Comparison of ENCODE assay signal across 16 cellular contexts in the genomic region with DNA sequence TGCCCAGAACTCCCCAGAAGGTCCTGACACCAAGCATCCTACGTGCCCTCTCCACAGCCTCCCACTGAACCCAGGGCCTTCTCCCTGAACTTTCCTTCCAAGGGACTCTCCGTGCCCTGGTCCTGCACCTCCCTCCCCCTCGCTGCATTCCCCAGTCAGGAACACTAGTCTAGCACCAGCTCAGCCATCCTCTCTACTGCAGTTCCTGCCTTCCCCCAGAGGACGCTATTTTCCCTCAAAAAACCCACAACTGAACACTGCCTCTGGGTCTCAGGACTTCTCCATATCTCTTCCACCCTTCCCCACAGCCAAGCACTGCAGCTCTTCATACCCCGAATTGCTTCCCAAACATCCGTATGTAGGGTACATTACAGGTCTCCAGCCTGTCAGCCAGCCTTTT. TPM values are rescaled to one million over a fixed set of nuclear protein-coding genes. Genes with fewer than 3 reads are reported as not detected.
"Had no signal": no experiment of that assay in that cellular context is flagged by ENCODE, and none has a peak within 500 bp of the region (broad histone marks: within the 10 kb centered on the region; RNA-seq: fewer than 3 reads in every experiment).

No MANE protein-coding gene starts in this region.

- H3K9me3 Mint-ChIP-seq: activated naive CD8-positive, alpha-beta T cell treated with anti-CD3 and anti-CD28 coated beads for 36 hours; brain; nephron had no signal

- H3K36me3 Mint-ChIP-seq: activated naive CD8-positive, alpha-beta T cell treated with anti-CD3 and anti-CD28 coated beads for 36 hours had no signal

- DNase-seq: activated CD4-positive, CD25-positive, alpha-beta regulatory T cell treated with anti-CD3 and anti-CD28 coated beads, Interleukin-2, amount 50 U/mL, for 72 hours; activated naive CD8-positive, alpha-beta T cell treated with anti-CD3 and anti-CD28 coated beads for 36 hours; central memory CD4-positive, alpha-beta T cell; cortex of kidney; esophagus squamous epithelium; islet precursor cell; lower lobe of right lung; midbrain; nucleus accumbens; spleen; stimulated activated naive CD4-positive, alpha-beta T cell; T-helper 17 cell had no signal

- H3K27ac Mint-ChIP-seq: activated naive CD8-positive, alpha-beta T cell treated with anti-CD3 and anti-CD28 coated beads for 36 hours; brain; nephron; T-helper 17 cell had no signal

- H3K4me3 ChIP-seq: esophagus squamous epithelium, hepatocyte, lower lobe of right lung, spleen had no signal

- H3K4me3 Mint-ChIP-seq: activated naive CD8-positive, alpha-beta T cell treated with anti-CD3 and anti-CD28 coated beads for 36 hours; brain; nephron; T-helper 17 cell had no signal

- H3K4me1 ChIP-seq: esophagus squamous epithelium, lower lobe of right lung, spleen had no signal

- ATAC-seq: T-helper 17 cell had no signal

- H3K9me3 ChIP-seq: esophagus squamous epithelium, lower lobe of right lung, spleen had no signal

- H3K4me1 Mint-ChIP-seq: brain, nephron had no signal

- H2AFZ ChIP-seq: hepatocyte had no signal

- H3K4me2 ChIP-seq: hepatocyte had no signal

- H3K27me3 Mint-ChIP-seq: activated naive CD8-positive, alpha-beta T cell treated with anti-CD3 and anti-CD28 coated beads for 36 hours; brain; T-helper 17 cell had no signal

- H3K79me2 ChIP-seq: hepatocyte had no signal

- H3K27ac ChIP-seq: esophagus squamous epithelium, hepatocyte, lower lobe of right lung, spleen had no signal

- H3K27me3 ChIP-seq: esophagus squamous epithelium, hepatocyte, spleen had no signal

- FAIRE-seq: endothelial cell of umbilical vein had no signal

RNA-seq across cellular contexts. Expression of a gene that starts 12.6 kb away (rescaled TPM):
- total RNA-seq: hepatocyte had no signal
